17 cellular contexts compared by ENCODE assay signal in the genomic region with DNA sequence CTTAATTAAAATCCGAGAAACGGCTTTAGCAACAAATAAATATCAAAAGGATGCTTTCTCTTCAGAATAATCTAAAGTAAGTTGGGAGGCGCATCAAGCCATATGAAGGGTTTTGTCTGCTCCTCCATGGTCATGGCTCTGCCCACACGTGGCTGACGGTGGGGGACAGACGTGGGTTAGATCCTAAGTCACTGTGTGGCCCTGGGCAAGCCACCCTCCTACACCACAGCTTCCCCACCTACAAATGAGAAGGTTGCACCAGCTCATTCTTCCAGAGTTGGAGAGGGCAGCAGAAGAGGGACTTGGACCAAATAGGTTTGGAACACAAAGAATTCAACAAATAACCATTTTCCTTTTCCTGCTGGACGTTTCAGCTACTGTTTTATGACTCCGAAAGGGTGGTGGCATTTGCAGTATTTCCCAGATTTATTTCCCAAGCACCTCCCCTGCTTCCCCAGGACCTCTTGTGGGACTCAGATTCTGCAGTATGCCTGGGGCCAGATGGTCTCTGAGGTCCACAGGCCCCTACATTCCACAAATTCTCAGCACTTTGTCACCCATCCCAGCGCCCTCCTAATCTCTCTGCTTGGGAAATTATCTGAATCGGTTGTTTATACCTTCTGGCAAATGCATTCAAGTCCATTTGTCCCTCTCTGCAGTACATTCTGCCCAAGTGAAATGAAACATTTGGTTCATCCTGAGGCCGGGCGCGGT.
"Had no signal": no experiment of that assay in that cellular context is flagged by ENCODE, and none has a peak within 500 bp of the region (broad histone marks: within the 10 kb centered on the region; RNA-seq: fewer than 3 reads in every experiment).

No MANE protein-coding gene starts in this region.

- H3K4me1 ChIP-seq: pancreas had no signal

- ATAC-seq: activated CD8-positive, alpha-beta memory T cell treated with anti-CD3 and anti-CD28 coated beads, Interleukin-2, amount 10 ng/mL, durations not matched to agents 7 days and 5 days; activated naive CD4-positive, alpha-beta T cell treated with anti-CD3 and anti-CD28 coated beads, Interleukin-2, amount 50 U/mL, for 72 hours; left colon; natural killer cell treated with Interleukin-12 subunit alpha and Interleukin-12 subunit beta and Interleukin-15 and Interleukin-18, amount 100 ng/mL, for 72 hours; pancreas; T-helper 17 cell had no signal

- H3K9me3 ChIP-seq: pancreas, stomach, thoracic aorta had no signal

- H3K27me3 ChIP-seq: brain microvascular endothelial cell, pancreas, stomach had no signal

- H3K4me3 ChIP-seq: lung, pancreas, stomach, thoracic aorta had no signal

- H3K36me3 ChIP-seq: brain microvascular endothelial cell, pancreas, thoracic aorta had no signal

- H3K27ac ChIP-seq: brain microvascular endothelial cell, pancreas, stomach, thoracic aorta had no signal

- DNase-seq: activated CD4-positive, alpha-beta T cell treated with anti-CD3 and anti-CD28 coated beads, Interleukin-2, amount 50 U/mL, for 4 hours; activated CD8-positive, alpha-beta memory T cell treated with anti-CD3 and anti-CD28 coated beads, Interleukin-2, amount 10 ng/mL, durations not matched to agents 7 days and 5 days; activated effector memory CD4-positive, alpha-beta T cell treated with Interleukin-2 at 50 U/mL for 16 hours; activated T-cell treated with anti-CD3 and anti-CD28 coated beads, Interleukin-2, amount 50 U/mL, for 24 hours; amniotic stem cell; brain microvascular endothelial cell; cerebellar nuclear complex; erythroblast; hypothalamus; left colon; pancreas; stomach; T-helper 17 cell had no signal
